ENCODE assay signal across 14 cellular contexts in genomic region chr2:11375689-11376027, GRCh38. TPM values are rescaled to one million over a fixed set of nuclear protein-coding genes. Genes with fewer than 3 reads are reported as not detected.
DNase-seq lines count a peak whose midpoint lies in the region; ATAC-seq, FAIRE-seq and TF ChIP-seq lines count a peak whose summit lies in the region.
"Had no signal": no experiment of that assay in that cellular context is flagged by ENCODE, and none has a peak within 500 bp of the region (broad histone marks: within the 10 kb centered on the region; RNA-seq: fewer than 3 reads in every experiment).

No MANE protein-coding gene starts in this region.

- no peak overlapping the region for H3K4me3 Mint-ChIP-seq in CD8-positive, alpha-beta T cell
- H3K4me3 Mint-ChIP-seq: naive thymus-derived CD8-positive, alpha-beta T cell; stimulated activated naive CD8-positive, alpha-beta T cell treated with anti-CD3 and anti-CD28 coated beads, Interleukin-15, Interleukin-2, amounts not matched to agents 100 ng/mL and 50 ng/mL, for 24 hours had no signal

- H3K27ac Mint-ChIP-seq in CD8-positive, alpha-beta T cell: no peak overlapping the region
- H3K27ac Mint-ChIP-seq: stimulated activated naive CD8-positive, alpha-beta T cell treated with anti-CD3 and anti-CD28 coated beads, Interleukin-15, Interleukin-2, amounts not matched to agents 100 ng/mL and 50 ng/mL, for 24 hours had no signal

- no peaks in the 10 kb centered on the region for H3K9me3 Mint-ChIP-seq in CD8-positive, alpha-beta T cell
- H3K9me3 Mint-ChIP-seq: naive thymus-derived CD8-positive, alpha-beta T cell; stimulated activated naive CD8-positive, alpha-beta T cell treated with anti-CD3 and anti-CD28 coated beads, Interleukin-15, Interleukin-2, amounts not matched to agents 100 ng/mL and 50 ng/mL, for 24 hours had no signal

- no peaks in the 10 kb centered on the region for H3K36me3 ChIP-seq in WERI-Rb-1
- H3K36me3 ChIP-seq in kidney (ENCODE audit: control insufficient read depth in 1 of 2, insufficient read depth in 2 of 2, low read length in 2 of 2): no peaks in the 10 kb centered on the region
- H3K36me3 ChIP-seq in gastrocnemius medialis: no peaks in the 10 kb centered on the region
- H3K36me3 ChIP-seq in body of pancreas (replicated peaks in 1 of 2; ENCODE audit: insufficient read depth in 1 of 2, low read depth in 2 of 2): no peaks in the 10 kb centered on the region
- H3K36me3 ChIP-seq in CD8-positive, alpha-beta T cell (ENCODE audit: insufficient read depth, low read length): no peaks in the 10 kb centered on the region

- H3K36me3 Mint-ChIP-seq in CD8-positive, alpha-beta T cell: no peaks in the 10 kb centered on the region
- H3K36me3 Mint-ChIP-seq: naive thymus-derived CD8-positive, alpha-beta T cell had no signal

- H3K9ac ChIP-seq in kidney (ENCODE audit: low read length in 2 of 2): no peak overlapping the region

- intact Hi-C loops in kidney (cut with DNase I) (no loop called here), gastrocnemius medialis (cut with DNase I; ENCODE audit: low total_unique reads) (no loop called here), body of pancreas (cut with DNase I) (no loop called here)
- intact Hi-C loops in CD8-positive, alpha-beta T cell (cut with DNase I, micrococcal nuclease): no loop called here

- no peaks in the 10 kb centered on the region for H3K27me3 Mint-ChIP-seq in CD8-positive, alpha-beta T cell (ENCODE audit: low read depth)
- H3K27me3 Mint-ChIP-seq: stimulated activated naive CD8-positive, alpha-beta T cell treated with anti-CD3 and anti-CD28 coated beads, Interleukin-15, Interleukin-2, amounts not matched to agents 100 ng/mL and 50 ng/mL, for 24 hours had no signal

- in situ Hi-C loops in gastrocnemius medialis (cut with MboI; ENCODE audit: low sequenced_read_pairs in 4 of 4): no loop called here

- TF ChIP-seq EP300 in A549 (IDR thresholded peaks at IDR 0.05): no peak

- CTCF ChIA-PET in A549 (lab: Yijun Ruan, JAX): interaction anchor here (1.0 to 6.2 kb wide), 11 partner anchors 8 to 243 kb away, joined by 3 to 55 read pairs (median 8); partner anchors contain the start of gene ROCK2
- CTCF ChIA-PET in CD8-positive, alpha-beta T cell (lab: Charles Lee): interaction anchor here (1.1 to 1.6 kb wide), 3 partner anchors 9 to 243 kb away, joined by 3 to 5 read pairs (median 3); a partner anchor contains a TSS

- peaks cover 47% of the 10 kb centered on the region for H3K4me1 ChIP-seq in A549
- peaks cover 15 to 26% of the 10 kb centered on the region in 2 donors for H3K4me1 ChIP-seq in kidney (ENCODE audit: control insufficient read depth in 1 of 2, insufficient read depth in 1 of 2, low read depth in 1 of 2, low read length in 2 of 2)
- peaks cover 49 to 73% of the 10 kb centered on the region in 2 donors for H3K4me1 ChIP-seq in gastrocnemius medialis
- peaks cover 25% of the 10 kb centered on the region for H3K4me1 ChIP-seq in body of pancreas
- H3K4me1 ChIP-seq in CD8-positive, alpha-beta T cell (ENCODE audit: insufficient read depth, low read length): no peaks in the 10 kb centered on the region

- WGBS in A549 (ENCODE audit: missing lambda C conversion rate): 89% methylated on average over 7 of the region's 7 CpGs
- WGBS in body of pancreas, 2 donors: 88 to 90% methylated on average over 7 of the region's 7 CpGs

- no peak for TF ChIP-seq CTCF in A549 (IDR thresholded peaks at IDR 0.05)
- TF ChIP-seq CTCF in WERI-Rb-1 (IDR thresholded peaks at IDR 0.05; ENCODE audit: low read depth, low read length): no peak
- TF ChIP-seq CTCF in kidney (IDR thresholded peaks at IDR 0.05; ENCODE audit: borderline replicate concordance, extremely low read depth, insufficient read depth): no peak
- no peak for TF ChIP-seq CTCF in gastrocnemius medialis (IDR thresholded peaks at IDR 0.05 in 4 of 5, conservative IDR thresholded peaks at IDR 0.05 in 1 of 5)
- TF ChIP-seq CTCF in body of pancreas (IDR thresholded peaks at IDR 0.05): no peak
- TF ChIP-seq CTCF in CD8-positive, alpha-beta T cell (IDR thresholded peaks at IDR 0.05): no peak

- H3K4me3 ChIP-seq in A549 (no peak overlapping the region), WERI-Rb-1 (ENCODE audit: low read depth, low read length) (no peak overlapping the region), kidney (ENCODE audit: low read length in 2 of 2) (no peak overlapping the region), gastrocnemius medialis (no peak overlapping the region), body of pancreas (no peak overlapping the region)
- no peak overlapping the region for H3K4me3 ChIP-seq in CD8-positive, alpha-beta T cell (ENCODE audit: low read depth, low read length)

- TF ChIP-seq RAD21 in A549 (conservative IDR thresholded peaks at IDR 0.05 in 1 of 2, IDR thresholded peaks at IDR 0.05 in 1 of 2): no peak

- POLR2A ChIA-PET in A549 (lab: Yijun Ruan, JAX): interaction anchor here (3.8 kb wide), 1 partner anchor 31 kb away, joined by 57 read pairs; the partner anchor contains the start of gene ROCK2
- POLR2A ChIA-PET in CD8-positive, alpha-beta T cell (lab: Charles Lee): interaction anchor here (0.6 kb wide), 1 partner anchor 54 kb away, joined by 3 read pairs; no protein-coding TSS in a partner anchor

- no peak overlapping the region for H3K4me2 ChIP-seq in A549

- ATAC-seq in A549 (no peak), gastrocnemius medialis (no peak), body of pancreas (no peak)
- no peak for ATAC-seq in CD8-positive, alpha-beta T cell
- ATAC-seq: naive thymus-derived CD8-positive, alpha-beta T cell had no signal

- H3K27ac ChIP-seq in A549: peak overlapping the region; percentile 90 to 95
- H3K27ac ChIP-seq in WERI-Rb-1: peak overlapping the region; percentile 30
- peak overlapping the region; percentile 27 to 73 for H3K27ac ChIP-seq in kidney (ENCODE audit: low read depth in 2 of 2, low read length in 2 of 2)
- peak overlapping the region; percentile 81 to 87 (median 84) for H3K27ac ChIP-seq in gastrocnemius medialis
- H3K27ac ChIP-seq in body of pancreas: peak overlapping the region in 1 of 4 donors; percentile 80
- no peak overlapping the region for H3K27ac ChIP-seq in CD8-positive, alpha-beta T cell (ENCODE audit: low read depth, low read length)

- H3K27me3 ChIP-seq in WERI-Rb-1 (ENCODE audit: insufficient read depth, low read depth, severe bottlenecking) (no peaks in the 10 kb centered on the region), gastrocnemius medialis (no peaks in the 10 kb centered on the region), body of pancreas (no peaks in the 10 kb centered on the region)
- no peaks in the 10 kb centered on the region for H3K27me3 ChIP-seq in CD8-positive, alpha-beta T cell (ENCODE audit: insufficient read depth, low read length)

- no peaks in the 10 kb centered on the region for H3K4me1 Mint-ChIP-seq in CD8-positive, alpha-beta T cell (ENCODE audit: low read depth)

- FAIRE-seq in A549 (lab: Jason Lieb, UNC) (no peak), kidney (lab: Jason Lieb, UNC) (no peak)

- H3K9me3 ChIP-seq in A549 (no peaks in the 10 kb centered on the region), WERI-Rb-1 (ENCODE audit: severe bottlenecking) (no peaks in the 10 kb centered on the region), kidney (ENCODE audit: control insufficient read depth in 1 of 2, low read length in 2 of 2) (no peaks in the 10 kb centered on the region), gastrocnemius medialis (no peaks in the 10 kb centered on the region), body of pancreas (no peaks in the 10 kb centered on the region)
- H3K9me3 ChIP-seq in CD8-positive, alpha-beta T cell (ENCODE audit: low read length): no peaks in the 10 kb centered on the region

- TF ChIP-seq POLR2A in A549 (IDR thresholded peaks at IDR 0.05; ENCODE audit: low read length): no peak
- no peak for TF ChIP-seq POLR2A in gastrocnemius medialis (IDR thresholded peaks at IDR 0.05)
- TF ChIP-seq POLR2A in body of pancreas (IDR thresholded peaks at IDR 0.05): no peak

- DNase-seq in A549 (ENCODE audit: low read depth in 1 of 2, low spot score in 1 of 2) (no peak), WERI-Rb-1 (peak; percentile 25), kidney (no peak), gastrocnemius medialis (no peak), body of pancreas (no peak), ecto neural progenitor cell (ENCODE audit: low spot score) (no peak), putamen (ENCODE audit: low spot score) (no peak)
- DNase-seq in CD8-positive, alpha-beta T cell: no peak
- DNase-seq: amniotic stem cell; dermis blood vessel endothelial cell; naive thymus-derived CD8-positive, alpha-beta T cell; NCI-H748 treated with DMSO at 0.1 percent for 48 hours; T1000 had no signal

TF ChIP-seq in A549, 52 proteins besides CTCF, POLR2A, EP300 and RAD21 (continues in another document):
- TF ChIP-seq SREBF2 (IDR thresholded peaks at IDR 0.05): no peak
- TF ChIP-seq HMGXB4 (CRISPR knock-in tag; IDR thresholded peaks at IDR 0.05; ENCODE audit: borderline replicate concordance): no peak
- no peak for TF ChIP-seq RNF2 (IDR thresholded peaks at IDR 0.05; ENCODE audit: borderline replicate concordance, low read depth)
- no peak for TF ChIP-seq JUN (IDR thresholded peaks at IDR 0.05)

RNA-seq across cellular contexts. Expression of gene ROCK2, which starts 31.2 kb away (rescaled TPM):
- 33.4 and 38.7 TPM in 2 replicates for polyA plus RNA-seq in A549 (2011; rRNA removed)
- polyA plus RNA-seq in A549 (2012; cell fraction: cytosol; rRNA removed): 5.9 and 6.5 TPM in 2 replicates
- 4.2 and 6.9 TPM in 2 replicates for polyA plus RNA-seq in A549 (2012; cell fraction: nucleus; rRNA removed)
- 34.0 to 38.0 TPM (median 36.4 TPM) in 3 replicates for polyA plus RNA-seq in A549 (2017; fragmentation: RNase III; extraction: RNeasy Plus Mini Kit Qiagen cat#74134 plus additional on column Dnase treatment)
- polyA minus RNA-seq in A549 (2011; rRNA and poly(A)+ RNA removed): 28.9 and 30.0 TPM in 2 replicates
- 58.3 TPM for total RNA-seq in kidney
- polyA plus RNA-seq in kidney (ENCODE audit: insufficient read depth, low read depth, low replicate concordance): 6.7 TPM
- 10 to 100 TPM; 42.0 to 85.4 (median 70.7) TPM for total RNA-seq in gastrocnemius medialis
- total RNA-seq in body of pancreas: 10 to 100 TPM; 24.4 to 32.3 TPM
- total RNA-seq in CD8-positive, alpha-beta T cell: 1 to 10 TPM; 4.1 to 5.7 TPM
